Comparison of ENCODE assay signal across 1 cellular context in genomic region chr12:7747196-7747595, GRCh38.
TF ChIP-seq lines count a peak whose summit lies in the region.

CLEC4C (minus strand) TSS chr12:7747375; CDS start chr12:7747348, 27 bp downstream.

TF ChIP-seq in H1, 55 proteins besides CTCF, POLR2A, EP300 and RAD21 (continued from another document):
- TF ChIP-seq CHD7 (IDR thresholded peaks at IDR 0.05; ENCODE audit: insufficient replicate concordance, low read length) (no peak), MAFK (IDR thresholded peaks at IDR 0.05; ENCODE audit: low read depth, low read length) (no peak), POU5F1 (IDR thresholded peaks at IDR 0.05; ENCODE audit: low read depth, low read length) (no peak), CBX8 (IDR thresholded peaks at IDR 0.05; ENCODE audit: borderline replicate concordance, low read depth, low read length) (no peak), CHD2 (IDR thresholded peaks at IDR 0.05; ENCODE audit: low read length) (no peak), PHF8 (conservative IDR thresholded peaks at IDR 0.05; ENCODE audit: low read depth, low read length) (no peak)
- TF ChIP-seq, protein P1, sequence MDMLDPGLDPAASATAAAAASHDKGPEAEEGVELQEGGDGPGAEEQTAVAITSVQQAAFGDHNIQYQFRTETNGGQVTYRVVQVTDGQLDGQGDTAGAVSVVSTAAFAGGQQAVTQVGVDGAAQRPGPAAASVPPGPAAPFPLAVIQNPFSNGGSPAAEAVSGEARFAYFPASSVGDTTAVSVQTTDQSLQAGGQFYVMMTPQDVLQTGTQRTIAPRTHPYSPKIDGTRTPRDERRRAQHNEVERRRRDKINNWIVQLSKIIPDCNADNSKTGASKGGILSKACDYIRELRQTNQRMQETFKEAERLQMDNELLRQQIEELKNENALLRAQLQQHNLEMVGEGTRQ (IDR thresholded peaks at IDR 0.05; ENCODE audit: low read length): no peak
